20 cellular contexts compared by ENCODE assay signal in the genomic region with DNA sequence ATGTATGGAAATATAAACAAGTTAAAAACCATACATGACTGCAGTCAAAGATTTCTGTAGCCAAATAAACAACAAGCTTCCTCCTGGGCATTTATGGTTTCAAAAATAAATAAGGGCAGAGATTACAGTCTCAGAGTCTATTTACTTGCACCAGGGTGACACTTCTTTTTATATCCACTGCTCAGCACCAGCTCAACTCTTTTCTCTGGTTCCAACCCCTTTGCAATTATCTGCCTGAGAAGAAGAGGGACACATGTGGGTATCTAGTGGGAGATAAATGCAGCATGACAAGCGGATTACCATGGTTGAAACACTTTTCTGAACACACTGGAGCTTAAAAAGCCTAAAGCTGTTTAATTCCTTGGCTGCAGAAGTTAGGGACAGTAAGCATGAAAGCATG.
DNase-seq lines count a peak whose midpoint lies in the region; FAIRE-seq and TF ChIP-seq lines count a peak whose summit lies in the region.
"Had no signal": no experiment of that assay in that cellular context is flagged by ENCODE, and none has a peak within 500 bp of the region (broad histone marks: within the 10 kb centered on the region; RNA-seq: fewer than 3 reads in every experiment).

No MANE protein-coding gene starts in this region.

- no peak overlapping the region for H3K4me3 Mint-ChIP-seq in neural progenitor cell

- TF ChIP-seq CTCF in D721Med (IDR thresholded peaks at IDR 0.05; ENCODE audit: insufficient read depth, missing control alignments) (no peak), neural progenitor cell (IDR thresholded peaks at IDR 0.05) (no peak)

- H3K4me2 ChIP-seq in neural progenitor cell, result no peak overlapping the region
- H3K4me2 ChIP-seq: A549 had no signal

- peaks cover 3% of the 10 kb centered on the region for H3K9me3 Mint-ChIP-seq in neural progenitor cell

- in situ Hi-C loops in KBM-7 (cut with MboI; ENCODE audit: low pct_unique_long_range_greater_than_20kb, low sequenced_read_pairs), result no loop called here

- DNase-seq in D721Med (ENCODE audit: insufficient read length, low spot score) (no peak), NCI-H2227 treated with DMSO at 0.1 percent for 48 hours (lab: John Stamatoyannopoulos, UW) (peak; percentile 32), ecto neural progenitor cell (ENCODE audit: low spot score) (peak; percentile 43), neural progenitor cell (ENCODE audit: low spot score) (peak; percentile 4), NCI-H748 treated with DMSO at 0.1 percent for 48 hours (lab: John Stamatoyannopoulos, UW) (no peak), SKM-1 (lab: John Stamatoyannopoulos, UW; ENCODE audit: unreplicated experiment) (no peak), KBM-7 (no peak)
- DNase-seq: BE2C, DMS79, MM.1S, NCI-H1048, NCI-H1417 treated with DMSO at 0.1 percent for 48 hours, NCI-H187 treated with DMSO at 0.1 percent for 48 hours, NCI-H2107, NCI-H510A, NCI-H774, OCI-M1 had no signal

- H3K36me3 ChIP-seq in neural progenitor cell, result no peaks in the 10 kb centered on the region
- H3K36me3 ChIP-seq: BE2C had no signal

- no peaks in the 10 kb centered on the region for H3K4me1 ChIP-seq in neural progenitor cell
- H3K4me1 ChIP-seq: A549, BE2C had no signal

- no peaks in the 10 kb centered on the region for H4K20me1 ChIP-seq in neural progenitor cell (ENCODE audit: low read depth)

- H3K27me3 Mint-ChIP-seq in neural progenitor cell (ENCODE audit: insufficient read depth, low read depth), result peaks cover 2% of the 10 kb centered on the region

- H3K27ac ChIP-seq in neural progenitor cell, result no peak overlapping the region
- H3K27ac ChIP-seq: A549 had no signal

- no peak overlapping the region for H3K9ac ChIP-seq in neural progenitor cell

- no peak overlapping the region for H2AFZ ChIP-seq in neural progenitor cell (replicated peaks)

- H3K27me3 ChIP-seq in neural progenitor cell, result no peaks in the 10 kb centered on the region
- H3K27me3 ChIP-seq: BE2C had no signal

- peaks cover 2% of the 10 kb centered on the region for H3K36me3 Mint-ChIP-seq in neural progenitor cell

- H3K4me1 Mint-ChIP-seq in neural progenitor cell, result peaks cover 22% of the 10 kb centered on the region

- H3K79me2 ChIP-seq in neural progenitor cell (ENCODE audit: low read depth), result no peaks in the 10 kb centered on the region

- H3K9me3 ChIP-seq in neural progenitor cell (ENCODE audit: low read depth), result no peaks in the 10 kb centered on the region
- H3K9me3 ChIP-seq: BE2C had no signal

- no peak overlapping the region for H3K27ac Mint-ChIP-seq in neural progenitor cell

- no peak overlapping the region for H3K4me3 ChIP-seq in neural progenitor cell
- H3K4me3 ChIP-seq: A549 had no signal

- H3F3A ChIP-seq in neural progenitor cell (ENCODE audit: low read depth), result no peaks in the 10 kb centered on the region

- peak; percentile 89 for FAIRE-seq in D721Med (lab: Jason Lieb, UNC)
- FAIRE-seq: A549, H54, RCC 7860 had no signal

Comparison
In these comparisons a context has a peak if more than half of its experiments do, and no peak if none do; other contexts are left out.
1. DNase-seq: peak in NCI-H2227 treated with DMSO at 0.1 percent for 48 hours (single experiment), ecto neural progenitor cell (single experiment) and neural progenitor cell (single experiment); none in D721Med (single experiment), NCI-H748 treated with DMSO at 0.1 percent for 48 hours (single experiment), SKM-1 (single experiment) and KBM-7 (single experiment).